In genomic region chr5:175850165-175850845, GRCh38 we compare ENCODE assay signal across 2 cellular contexts.
TF ChIP-seq lines count a peak whose summit lies in the region.

No MANE protein-coding gene starts in this region.

TF ChIP-seq in HepG2, 621 proteins besides CTCF, POLR2A, EP300 and RAD21 (continues in another document):
- TF ChIP-seq NCOA2 (CRISPR knock-in tag; IDR thresholded peaks at IDR 0.05), result 0 out of 2 replicates have a peak, but pooled peaks have one; percentile 54
- no peak for TF ChIP-seq SOX13 (IDR thresholded peaks at IDR 0.05)
- TF ChIP-seq SOX13 (CRISPR knock-in tag; conservative IDR thresholded peaks at IDR 0.05 in 1 of 2, IDR thresholded peaks at IDR 0.05 in 1 of 2), result peak in 1 of 2 experiments; percentile 34; a peak in 1 of 4 replicates
- TF ChIP-seq NR2F6 (IDR thresholded peaks at IDR 0.05), result peak; percentile 43
- peak; percentile 57 for TF ChIP-seq NR2F6 (CRISPR knock-in tag; IDR thresholded peaks at IDR 0.05)
- no peak for TF ChIP-seq HOXD1 (CRISPR knock-in tag; IDR thresholded peaks at IDR 0.05)
- peak; percentile 85 for TF ChIP-seq RARA (CRISPR knock-in tag; IDR thresholded peaks at IDR 0.05)
- TF ChIP-seq NPAS2 (CRISPR knock-in tag; IDR thresholded peaks at IDR 0.05; ENCODE audit: borderline replicate concordance), result no peak
- peak; percentile 82 for TF ChIP-seq BCL6 (CRISPR knock-in tag; IDR thresholded peaks at IDR 0.05)
- TF ChIP-seq ZNF24 (IDR thresholded peaks at IDR 0.05), result no peak
- 0 out of 2 replicates have a peak, but pooled peaks have one; percentile 13 for TF ChIP-seq SAP130 (CRISPR knock-in tag; IDR thresholded peaks at IDR 0.05; ENCODE audit: low read depth)
- no peak for TF ChIP-seq ZNF34 (CRISPR knock-in tag; IDR thresholded peaks at IDR 0.05; ENCODE audit: borderline replicate concordance)
- no peak for TF ChIP-seq TFDP1 (CRISPR knock-in tag; IDR thresholded peaks at IDR 0.05; ENCODE audit: borderline replicate concordance)
- TF ChIP-seq ZNF687 (CRISPR knock-in tag; IDR thresholded peaks at IDR 0.05), result peak; percentile 46
- TF ChIP-seq GATAD2A (CRISPR knock-in tag; IDR thresholded peaks at IDR 0.05), result peak; percentile 49; the same call in 1 of the 2 replicates
- no peak for TF ChIP-seq SRSF9 (IDR thresholded peaks at IDR 0.05; ENCODE audit: borderline replicate concordance, insufficient read depth, low read depth, low read length, poor library complexity, severe bottlenecking)
- no peak for TF ChIP-seq ZNF468 (CRISPR knock-in tag; IDR thresholded peaks at IDR 0.05)
- no peak for TF ChIP-seq E2F1 (CRISPR knock-in tag; IDR thresholded peaks at IDR 0.05)
- TF ChIP-seq SKIL (CRISPR knock-in tag; IDR thresholded peaks at IDR 0.05; ENCODE audit: borderline replicate concordance), result no peak
- no peak for TF ChIP-seq HINFP (CRISPR knock-in tag; IDR thresholded peaks at IDR 0.05; ENCODE audit: low read depth)

TF ChIP-seq in HCT116, 20 proteins besides CTCF, POLR2A, EP300 and RAD21:
- no peak for TF ChIP-seq ELF1 (IDR thresholded peaks at IDR 0.05; ENCODE audit: borderline replicate concordance, low read depth)
- peak; percentile 13 for TF ChIP-seq TCF7L2 (IDR thresholded peaks at IDR 0.05; ENCODE audit: borderline replicate concordance, extremely low read depth, insufficient read depth, insufficient read length)
- no peak for TF ChIP-seq EZH2 (IDR thresholded peaks at IDR 0.05)
